18 cellular contexts compared by ENCODE assay signal in the genomic region with DNA sequence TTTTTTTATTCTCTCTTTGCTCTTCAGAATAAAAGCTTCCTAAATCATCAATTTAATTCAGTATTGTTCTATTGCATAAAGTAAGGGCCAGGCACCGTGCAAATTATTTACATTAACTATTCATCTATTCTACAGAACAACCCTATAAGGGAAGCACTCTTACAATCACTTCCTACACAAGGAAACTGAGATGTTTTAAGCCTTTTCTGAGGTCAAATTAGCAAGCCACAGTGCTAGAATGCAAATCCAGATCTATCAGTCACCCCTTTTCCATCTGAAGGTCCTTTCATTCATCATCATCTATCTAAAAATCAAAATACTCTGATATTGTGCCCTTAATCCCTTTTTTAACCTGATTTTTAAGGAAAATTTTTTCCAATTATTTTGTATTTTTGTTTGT. TPM values are rescaled to one million over a fixed set of nuclear protein-coding genes. Genes with fewer than 3 reads are reported as not detected.
DNase-seq lines count a peak whose midpoint lies in the region; ATAC-seq, FAIRE-seq and TF ChIP-seq lines count a peak whose summit lies in the region.
"Had no signal": no experiment of that assay in that cellular context is flagged by ENCODE, and none has a peak within 500 bp of the region (broad histone marks: within the 10 kb centered on the region; RNA-seq: fewer than 3 reads in every experiment).

No MANE protein-coding gene starts in this region.

- WGBS in GM12878 (ENCODE audit: insufficient coverage, insufficient replicate concordance, low lambda C conversion rate, missing lambda C conversion rate) = 0% methylated on average over 1 of the region's 1 CpG

- no peaks in the 10 kb centered on the region for H3K27me3 Mint-ChIP-seq in activated naive CD4-positive, alpha-beta T cell treated with anti-CD3 and anti-CD28 coated beads, Interleukin-2, amount 10 ng/mL, durations not matched to agents 7 days and 5 days
- no peaks in the 10 kb centered on the region for H3K27me3 Mint-ChIP-seq in progenitor cell of endocrine pancreas
- H3K27me3 Mint-ChIP-seq in activated CD4-positive, alpha-beta T cell treated with anti-CD3 and anti-CD28 coated beads for 36 hours = peaks cover 30% of the 10 kb centered on the region

- SMC1A ChIA-PET in GM12878 (lab: Charles Lee; ENCODE audit: uncharacterized antibody, unreplicated experiment) = interaction anchor here (1.2 to 1.9 kb wide), 4 partner anchors 9 to 26 kb away, joined by 4 to 7 read pairs (median 5); no protein-coding TSS in a partner anchor

- FAIRE-seq in GM12878 (lab: Jason Lieb, UNC) = no peak
- FAIRE-seq: islet of Langerhans had no signal

- H4K20me1 ChIP-seq in GM12878 (ENCODE audit: control insufficient read depth, insufficient read depth) = no peaks in the 10 kb centered on the region

- H2AFZ ChIP-seq in GM12878 (ENCODE audit: control insufficient read depth, low read depth, low read length) = no peak overlapping the region

- TF ChIP-seq RAD21 in GM12878 (IDR thresholded peaks at IDR 0.05; ENCODE audit: insufficient read depth, low read depth, low read length) = no peak

- no peak overlapping the region for H3K9ac ChIP-seq in GM12878 (ENCODE audit: control insufficient read depth, insufficient read depth, low read length)

- no TSS peak for BruUV-seq in GM12878 (replicated peaks; lab: Mats Ljungman, UMichigan)

- TF ChIP-seq EP300 in GM12878 (IDR thresholded peaks at IDR 0.05; ENCODE audit: borderline replicate concordance in 1 of 2, control insufficient read depth in 1 of 2, low read depth in 2 of 2, low read length in 2 of 2) = no peak

- RAD21 ChIA-PET in GM12878 (lab: Charles Lee; ENCODE audit: unreplicated experiment) = interaction anchor here (1.1 to 1.8 kb wide), 2 partner anchors 27 to 57 kb away, joined by 4 to 8 read pairs; no protein-coding TSS in a partner anchor

- TF ChIP-seq CTCF in GM12878 (IDR thresholded peaks at IDR 0.05 in 2 of 3, conservative IDR thresholded peaks at IDR 0.05 in 1 of 3; ENCODE audit: control insufficient read depth in 2 of 3, extremely low read depth in 1 of 3, insufficient read depth in 1 of 3, low read depth in 3 of 3, low read length in 3 of 3) = no peak
- TF ChIP-seq CTCF in progenitor cell of endocrine pancreas (IDR thresholded peaks at IDR 0.05; ENCODE audit: unreplicated experiment) = no peak

- no peaks in the 10 kb centered on the region for H3K9me3 Mint-ChIP-seq in activated naive CD4-positive, alpha-beta T cell treated with anti-CD3 and anti-CD28 coated beads, Interleukin-2, amount 10 ng/mL, durations not matched to agents 7 days and 5 days
- H3K9me3 Mint-ChIP-seq in progenitor cell of endocrine pancreas (ENCODE audit: low read depth) = no peaks in the 10 kb centered on the region
- no peaks in the 10 kb centered on the region for H3K9me3 Mint-ChIP-seq in activated CD4-positive, alpha-beta T cell treated with anti-CD3 and anti-CD28 coated beads for 36 hours (ENCODE audit: low read depth)
- H3K9me3 Mint-ChIP-seq: activated T-helper 2 cell treated with anti-CD3 and anti-CD28 coated beads, Interferon-gamma antibody, Interleukin-2, Interleukin-4, amounts not matched to agents 10 μg/mL and 5 μg/mL and 100 μg/mL, durations not matched to agents 14 hours and 24 hours and 36 hours had no signal

- no peaks in the 10 kb centered on the region for H3K79me2 ChIP-seq in GM12878 (ENCODE audit: control insufficient read depth, insufficient read depth, low read length)

- peaks cover 9% of the 10 kb centered on the region for H3K4me1 ChIP-seq in GM12878 (ENCODE audit: control insufficient read depth, insufficient read depth, low read length)

- TF ChIP-seq POLR2A in GM12878 (IDR thresholded peaks at IDR 0.05; ENCODE audit: low read depth, low read length) = no peak

- no peaks in the 10 kb centered on the region for H3K36me3 ChIP-seq in GM12878 (ENCODE audit: control insufficient read depth in 2 of 2, insufficient read depth in 2 of 2, low read length in 1 of 2)

- H3K4me1 Mint-ChIP-seq in activated naive CD4-positive, alpha-beta T cell treated with anti-CD3 and anti-CD28 coated beads, Interleukin-2, amount 10 ng/mL, durations not matched to agents 7 days and 5 days = no peaks in the 10 kb centered on the region
- peaks cover 9% of the 10 kb centered on the region for H3K4me1 Mint-ChIP-seq in progenitor cell of endocrine pancreas (ENCODE audit: low read depth)
- H3K4me1 Mint-ChIP-seq in activated CD4-positive, alpha-beta T cell treated with anti-CD3 and anti-CD28 coated beads for 36 hours = no peaks in the 10 kb centered on the region

- CTCF ChIA-PET in GM12878 (lab: Yijun Ruan, JAX) = interaction anchor here (0.6 to 1.6 kb wide), 3 partner anchors 18 to 52 kb away, joined by 3 to 9 read pairs (median 3); no protein-coding TSS in a partner anchor
- CTCF ChIA-PET in activated naive CD4-positive, alpha-beta T cell treated with anti-CD3 and anti-CD28 coated beads, Interleukin-2, amount 10 ng/mL, durations not matched to agents 7 days and 5 days (lab: Charles Lee) = no interaction called here
- CTCF ChIA-PET in activated CD4-positive, alpha-beta T cell treated with anti-CD3 and anti-CD28 coated beads for 36 hours (lab: Charles Lee) = no interaction called here

- H3K27ac ChIP-seq in GM12878 (ENCODE audit: control insufficient read depth, insufficient read depth) = no peak overlapping the region
- H3K27ac ChIP-seq: C4-2B had no signal

- H3K4me3 Mint-ChIP-seq in activated naive CD4-positive, alpha-beta T cell treated with anti-CD3 and anti-CD28 coated beads, Interleukin-2, amount 10 ng/mL, durations not matched to agents 7 days and 5 days = no peak overlapping the region
- no peak overlapping the region for H3K4me3 Mint-ChIP-seq in progenitor cell of endocrine pancreas (ENCODE audit: low read depth)
- H3K4me3 Mint-ChIP-seq in activated CD4-positive, alpha-beta T cell treated with anti-CD3 and anti-CD28 coated beads for 36 hours = no peak overlapping the region
- H3K4me3 Mint-ChIP-seq: activated CD8-positive, alpha-beta T cell treated with anti-CD3 and anti-CD28 coated beads, Interleukin-2, amount 10 ng/mL, durations not matched to agents 7 days and 5 days had no signal

- intact Hi-C loops in GM12878 (cut with micrococcal nuclease; ENCODE audit: unreplicated experiment) = no loop called here
- intact Hi-C loops in activated CD4-positive, alpha-beta T cell treated with anti-CD3 and anti-CD28 coated beads for 36 hours (cut with DNase I, micrococcal nuclease) = no loop called here

- no peaks in the 10 kb centered on the region for H3K27me3 ChIP-seq in GM12878 (replicated peaks in 1 of 2; ENCODE audit: control insufficient read depth in 2 of 2, insufficient read depth in 2 of 2, low read length in 1 of 2)

- DNase-seq in GM12878 (ENCODE audit: low read depth, low spot score) (no peak), progenitor cell of endocrine pancreas (ENCODE audit: low spot score, unreplicated experiment) (no peak), NCI-H2171 (lab: John Stamatoyannopoulos, UW) (no peak)
- DNase-seq in activated naive CD4-positive, alpha-beta T cell treated with anti-CD3 and anti-CD28 coated beads, Interleukin-2, amount 10 ng/mL, durations not matched to agents 7 days and 5 days = no peak
- DNase-seq in activated CD4-positive, alpha-beta T cell treated with anti-CD3 and anti-CD28 coated beads for 36 hours = no peak
- DNase-seq: activated CD8-positive, alpha-beta T cell treated with anti-CD3 and anti-CD28 coated beads, Interleukin-2, amount 10 ng/mL, durations not matched to agents 7 days and 5 days; amygdala; midbrain; SIG-M5; stimulated activated CD4-positive, alpha-beta T cell treated with anti-CD3 and anti-CD28 coated beads, Interleukin-2, amount 100 ng/mL, for 48 hours; trophoblast cell had no signal

- no peaks in the 10 kb centered on the region for H3K9me3 ChIP-seq in GM12878 (replicated peaks; ENCODE audit: control insufficient read depth, insufficient read depth, low read length)

- POLR2A ChIA-PET in GM12878 (lab: Charles Lee) = no interaction called here
- POLR2A ChIA-PET in activated CD4-positive, alpha-beta T cell treated with anti-CD3 and anti-CD28 coated beads for 36 hours (lab: Charles Lee) = no interaction called here

- in situ Hi-C loops in GM12878 (cut with MboI) = no loop called here

- H3K4me2 ChIP-seq in GM12878 (ENCODE audit: control insufficient read depth, insufficient read depth) = no peak overlapping the region

- no peak overlapping the region for H3K27ac Mint-ChIP-seq in activated naive CD4-positive, alpha-beta T cell treated with anti-CD3 and anti-CD28 coated beads, Interleukin-2, amount 10 ng/mL, durations not matched to agents 7 days and 5 days
- no peak overlapping the region for H3K27ac Mint-ChIP-seq in progenitor cell of endocrine pancreas
- H3K27ac Mint-ChIP-seq in activated CD4-positive, alpha-beta T cell treated with anti-CD3 and anti-CD28 coated beads for 36 hours = no peak overlapping the region
- H3K27ac Mint-ChIP-seq: activated CD8-positive, alpha-beta T cell treated with anti-CD3 and anti-CD28 coated beads, Interleukin-2, amount 10 ng/mL, durations not matched to agents 7 days and 5 days; activated T-helper 2 cell treated with anti-CD3 and anti-CD28 coated beads, Interferon-gamma antibody, Interleukin-2, Interleukin-4, amounts not matched to agents 10 μg/mL and 5 μg/mL and 100 μg/mL, durations not matched to agents 14 hours and 24 hours and 36 hours had no signal

- H3K4me3 ChIP-seq in GM12878 = no peak overlapping the region

- no peaks in the 10 kb centered on the region for H3K36me3 Mint-ChIP-seq in activated naive CD4-positive, alpha-beta T cell treated with anti-CD3 and anti-CD28 coated beads, Interleukin-2, amount 10 ng/mL, durations not matched to agents 7 days and 5 days
- no peaks in the 10 kb centered on the region for H3K36me3 Mint-ChIP-seq in progenitor cell of endocrine pancreas (ENCODE audit: insufficient read depth)
- H3K36me3 Mint-ChIP-seq in activated CD4-positive, alpha-beta T cell treated with anti-CD3 and anti-CD28 coated beads for 36 hours (ENCODE audit: low read depth) = no peaks in the 10 kb centered on the region

- ATAC-seq in GM18907 (IDR thresholded peaks at IDR 0.05; ENCODE audit: unreplicated experiment) (peak; percentile 69), GM21526 (IDR thresholded peaks at IDR 0.05; ENCODE audit: low FRiP score, unreplicated experiment) (peak; percentile 60), HG03060 (IDR thresholded peaks at IDR 0.05; ENCODE audit: low read depth, unreplicated experiment) (peak; percentile 45), GM12878 (peak; percentile 72)
- no peak for ATAC-seq in activated CD4-positive, alpha-beta T cell treated with anti-CD3 and anti-CD28 coated beads for 36 hours
- ATAC-seq: activated CD8-positive, alpha-beta T cell treated with anti-CD3 and anti-CD28 coated beads, Interleukin-2, amount 10 ng/mL, durations not matched to agents 7 days and 5 days; sciatic nerve had no signal

RNA-seq across cellular contexts. Expression of a gene that starts 31.2 kb away (rescaled TPM):
- 5.7 and 5.9 TPM in 2 replicates for total RNA-seq in GM12878 (2013; cell fraction: nucleolus; rRNA removed)
- total RNA-seq in GM12878 (2014; rRNA removed) (1.4 and 1.7 TPM in 2 replicates), GM12878 (2014; rRNA removed; fragmentation: Illumina TruSeq; extraction: Trizol) (1.8 and 1.9 TPM in 2 replicates), GM12878 (2021) (1.6 and 1.7 TPM in 2 replicates), progenitor cell of endocrine pancreas (8.6 and 8.8 TPM in 2 replicates)
- polyA plus RNA-seq in GM12878 (2011; ENCODE audit: low read depth) = 0.26 TPM
- polyA plus RNA-seq in GM12878 (2011; rRNA removed) (2.4 and 3.6 TPM in 2 replicates), GM12878 (2014; fragmentation: Illumina TruSeq; extraction: Trizol) (1.3 and 1.7 TPM in 2 replicates), GM12878 (2014; fragmentation: Nextera tagmentation; extraction: Ambion mirVana) (under 1 TPM; 0.29 to 0.32 TPM), GM12878 (2014; rRNA removed) (1.1 and 1.2 TPM in 2 replicates), GM12878 (2016; fragmentation: Nextera tagmentation; extraction: Ambion mirVana) (under 1 TPM; 0.59 to 0.63 TPM)
- polyA plus RNA-seq in GM12878 (2011; cell fraction: cytosol; rRNA removed) = 0.72 and 0.75 TPM in 2 replicates
- polyA plus RNA-seq in GM12878 (2011; cell fraction: nucleus; rRNA removed) = 4.7 and 5.6 TPM in 2 replicates
- polyA plus RNA-seq in GM12878 (2012) = 0.31 and 0.79 TPM in 2 replicates
- polyA minus RNA-seq in GM12878 (2011; rRNA and poly(A)+ RNA removed) = 3.4 and 4.3 TPM in 2 replicates
- 1.2 and 1.4 TPM in 2 replicates for polyA minus RNA-seq in GM12878 (2011; cell fraction: cytosol; rRNA and poly(A)+ RNA removed)
- 5.4 and 8.6 TPM in 2 replicates for polyA minus RNA-seq in GM12878 (2011; cell fraction: nucleus; rRNA and poly(A)+ RNA removed)
- total RNA-seq in activated CD4-positive, alpha-beta T cell treated with anti-CD3 and anti-CD28 coated beads for 36 hours = under 1 TPM; 0.02 to 0.05 TPM
